ENCODE assay signal across 8 cellular contexts in the genomic region with DNA sequence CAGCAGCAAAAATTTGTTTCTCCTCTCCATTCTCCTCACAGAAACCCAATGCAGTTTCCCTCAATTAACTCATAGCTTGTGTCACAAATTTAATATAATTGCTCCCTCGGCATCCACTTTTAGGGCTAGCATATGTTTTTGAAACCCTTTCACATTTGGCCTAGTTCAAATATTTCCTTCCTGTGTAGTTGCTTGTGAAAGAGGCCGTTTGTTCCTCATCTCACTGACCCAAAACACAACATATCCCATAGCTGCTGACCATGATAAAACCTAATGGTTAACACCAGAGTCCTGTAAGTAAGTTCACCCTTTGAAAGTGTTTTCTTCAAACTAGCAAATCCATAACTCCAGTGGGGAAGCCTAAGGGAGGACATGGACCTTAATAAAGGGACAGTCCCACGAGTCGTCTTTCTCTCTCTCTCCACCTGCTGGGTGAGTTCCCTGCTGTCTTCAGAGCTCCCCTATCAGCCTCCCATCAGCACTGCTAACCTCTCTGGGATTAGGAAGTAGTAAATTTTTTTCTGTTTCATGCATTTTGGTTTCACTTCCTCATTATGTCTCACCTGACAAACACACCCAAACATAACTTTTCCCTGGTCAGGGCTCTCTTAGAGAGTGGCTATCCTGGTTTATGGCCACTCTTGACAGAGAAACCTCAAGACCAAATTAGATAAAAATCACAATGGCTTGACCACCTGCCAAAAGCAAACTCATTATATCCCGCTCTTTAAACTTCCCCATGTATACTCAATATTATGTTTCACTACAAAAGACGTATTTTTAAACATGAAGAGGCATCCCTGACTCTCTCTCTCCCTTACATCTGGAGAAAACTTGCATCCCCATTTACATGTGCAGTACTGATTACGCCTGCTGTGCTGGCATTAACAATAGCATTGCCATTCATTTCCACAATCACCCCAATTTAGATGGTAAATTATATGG.
A peak's percentile ranks its signal among the peaks of the same experiment; 100 is the strongest.
DNase-seq lines count a peak whose midpoint lies in the region; ATAC-seq, FAIRE-seq and TF ChIP-seq lines count a peak whose summit lies in the region.

No MANE protein-coding gene starts in this region.

- no peak for TF ChIP-seq POLR2A in Peyer's patch (IDR thresholded peaks at IDR 0.05)

- H3K27ac ChIP-seq in Peyer's patch: peak overlapping the region in 2 of 4 donors; percentile 16 to 48
- peak overlapping the region in 1 of 2 donors; percentile 12 for H3K27ac ChIP-seq in small intestine (ENCODE audit: low read depth in 1 of 2, low read length in 1 of 2)
- H3K27ac ChIP-seq in osteoblast (ENCODE audit: low read depth, low read length): no peak overlapping the region

- H3K36me3 ChIP-seq in Peyer's patch: peaks cover 0 to 15% (median 0%) of the 10 kb centered on the region in 3 donors
- H3K36me3 ChIP-seq in small intestine (ENCODE audit: control insufficient read depth in 2 of 2, insufficient read depth in 2 of 2, low read length in 2 of 2): peaks cover 2 to 3% of the 10 kb centered on the region in 2 donors
- peaks cover 11% of the 10 kb centered on the region for H3K36me3 ChIP-seq in osteoblast (ENCODE audit: insufficient read depth, low read length)

- DNase-seq in AML-193 (lab: John Stamatoyannopoulos, UW) (peak; percentile 76 to 78), GM19239 (ENCODE audit: insufficient read length, low spot score) (peak; percentile 50), Peyer's patch (peak in 2 of 3 donors; percentile 36 to 56), small intestine (peak; percentile 15), osteoblast (ENCODE audit: insufficient read length, low spot score, missing footprints) (no peak)
- DNase-seq in activated T-cell treated with anti-CD3 and anti-CD28 coated beads, Interleukin-2, amount 50 U/mL, for 48 hours: no peak
- DNase-seq in stimulated activated CD4-positive, alpha-beta T cell treated with anti-CD3 and anti-CD28 coated beads, Interleukin-4, amount 100 ng/mL, for 4 hours: no peak

- FAIRE-seq in GM19239 (lab: Jason Lieb, UNC): peak; percentile 91
- no peak for FAIRE-seq in small intestine (lab: Jason Lieb, UNC)

- H3K4me2 ChIP-seq in osteoblast (ENCODE audit: insufficient read depth, low read length): no peak overlapping the region

- peak; percentile 78 for ATAC-seq in HG03280 (IDR thresholded peaks at IDR 0.05; ENCODE audit: unreplicated experiment)

- no peak overlapping the region for H2AFZ ChIP-seq in osteoblast (ENCODE audit: low read length)

- no peaks in the 10 kb centered on the region for H3K9me3 ChIP-seq in Peyer's patch
- H3K9me3 ChIP-seq in small intestine (ENCODE audit: control insufficient read depth, low read depth): no peaks in the 10 kb centered on the region
- no peaks in the 10 kb centered on the region for H3K9me3 ChIP-seq in osteoblast (ENCODE audit: low read depth, low read length)

- H3K79me2 ChIP-seq in osteoblast (ENCODE audit: insufficient read depth, low read length): no peaks in the 10 kb centered on the region

- WGBS in small intestine, 3 donors: 53 to 57% (median 53%) methylated on average over 7 of the region's 7 CpGs

- TF ChIP-seq CTCF in Peyer's patch (IDR thresholded peaks at IDR 0.05): peak in 2 of 6 experiments; percentile 13 to 16
- TF ChIP-seq CTCF in osteoblast (IDR thresholded peaks at IDR 0.05; ENCODE audit: extremely low read depth, low read depth, low read length): no peak

- H3K27me3 ChIP-seq in Peyer's patch: no peaks in the 10 kb centered on the region
- no peaks in the 10 kb centered on the region for H3K27me3 ChIP-seq in small intestine (ENCODE audit: control insufficient read depth in 2 of 2, insufficient read depth in 2 of 2, low read length in 2 of 2)
- no peaks in the 10 kb centered on the region for H3K27me3 ChIP-seq in osteoblast (ENCODE audit: insufficient read depth, low read length)

- peaks cover 2% of the 10 kb centered on the region for H4K20me1 ChIP-seq in osteoblast (ENCODE audit: insufficient read depth, low read length)

- H3K4me3 ChIP-seq in Peyer's patch (no peak overlapping the region), small intestine (ENCODE audit: low read depth in 1 of 2, low read length in 2 of 2) (no peak overlapping the region), osteoblast (ENCODE audit: insufficient read depth, low read length) (no peak overlapping the region)

- H3K4me1 ChIP-seq in Peyer's patch (no peaks in the 10 kb centered on the region), small intestine (ENCODE audit: control insufficient read depth in 2 of 2, insufficient read depth in 1 of 2, low read depth in 1 of 2, low read length in 1 of 2) (no peaks in the 10 kb centered on the region), osteoblast (ENCODE audit: insufficient read depth, low read length) (no peaks in the 10 kb centered on the region)

Comparison
In these comparisons a context has a peak if more than half of its experiments do, and no peak if none do; other contexts are left out.
1. DNase-seq: peak in AML-193 (2 of 2), GM19239 (single experiment), Peyer's patch (2 of 3) and small intestine (single experiment); none in activated T-cell treated with anti-CD3 and anti-CD28 coated beads, Interleukin-2, amount 50 U/mL, for 48 hours (0 of 2), stimulated activated CD4-positive, alpha-beta T cell treated with anti-CD3 and anti-CD28 coated beads, Interleukin-4, amount 100 ng/mL, for 4 hours (0 of 2) and osteoblast (single experiment).